17 cellular contexts compared by ENCODE assay signal in the genomic region with DNA sequence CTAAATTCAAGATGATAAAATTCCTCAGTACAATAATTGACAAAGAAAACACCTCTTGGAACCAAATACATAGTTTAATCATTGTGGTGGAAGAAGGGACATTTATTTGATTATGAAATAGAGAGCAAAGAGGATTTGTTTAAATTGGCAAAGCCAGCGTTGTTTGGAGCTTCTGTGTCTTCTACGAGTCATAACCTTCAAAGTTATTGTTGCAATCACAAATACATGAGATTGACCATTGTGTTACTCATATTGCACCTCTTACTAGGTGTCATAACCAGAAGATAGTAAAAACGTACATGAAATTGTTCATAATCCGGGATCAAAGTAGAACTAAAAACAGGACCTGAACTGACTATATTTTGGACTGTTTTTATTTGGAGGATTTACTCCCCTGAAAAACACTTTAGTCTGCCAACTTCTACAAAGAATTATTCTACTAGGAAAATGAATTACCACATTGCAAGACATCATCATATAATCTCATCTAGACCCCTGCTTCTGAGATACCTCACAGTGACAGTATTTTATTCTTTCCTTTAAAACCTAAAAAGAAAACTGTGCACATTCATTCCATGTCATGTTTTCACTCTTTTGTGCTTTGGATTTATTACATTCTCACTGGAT.
A peak's percentile ranks its signal among the peaks of the same experiment; 100 is the strongest.
DNase-seq lines count a peak whose midpoint lies in the region; ATAC-seq and TF ChIP-seq lines count a peak whose summit lies in the region.
"Had no signal": no experiment of that assay in that cellular context is flagged by ENCODE, and none has a peak within 500 bp of the region (broad histone marks: within the 10 kb centered on the region; RNA-seq: fewer than 3 reads in every experiment).

No MANE protein-coding gene starts in this region.

- no peaks in the 10 kb centered on the region for H3K4me1 Mint-ChIP-seq in activated CD8-positive, alpha-beta T cell treated with anti-CD3 and anti-CD28 coated beads for 36 hours (ENCODE audit: low read depth)
- no peaks in the 10 kb centered on the region for H3K4me1 Mint-ChIP-seq in activated CD8-positive, alpha-beta T cell treated with anti-CD3 and anti-CD28 coated beads, Interleukin-2, amount 10 ng/mL, durations not matched to agents 7 days and 5 days (ENCODE audit: low read depth)
- peaks cover 21% of the 10 kb centered on the region for H3K4me1 Mint-ChIP-seq in chondrocyte (ENCODE audit: low read depth)

- no peaks in the 10 kb centered on the region for H3K36me3 Mint-ChIP-seq in activated CD8-positive, alpha-beta T cell treated with anti-CD3 and anti-CD28 coated beads for 36 hours (ENCODE audit: low read depth)
- H3K36me3 Mint-ChIP-seq in activated CD8-positive, alpha-beta T cell treated with anti-CD3 and anti-CD28 coated beads, Interleukin-2, amount 10 ng/mL, durations not matched to agents 7 days and 5 days (ENCODE audit: low read depth), result no peaks in the 10 kb centered on the region
- H3K36me3 Mint-ChIP-seq in chondrocyte (ENCODE audit: low read depth), result no peaks in the 10 kb centered on the region

- DNase-seq in activated CD8-positive, alpha-beta T cell treated with anti-CD3 and anti-CD28 coated beads for 36 hours, result no peak
- no peak for DNase-seq in activated CD8-positive, alpha-beta T cell treated with anti-CD3 and anti-CD28 coated beads, Interleukin-2, amount 10 ng/mL, durations not matched to agents 7 days and 5 days
- DNase-seq in LHCN-M2 (ENCODE audit: low read depth), result peak; percentile 50
- no peak for DNase-seq in chondrocyte (ENCODE audit: low spot score)
- DNase-seq in renal cortical epithelial cell (ENCODE audit: low read depth), result peak; percentile 72
- DNase-seq in dorsolateral prefrontal cortex, result no peak
- no peak for DNase-seq in tibial artery
- DNase-seq in NCI-H524 (lab: John Stamatoyannopoulos, UW), result no peak
- DNase-seq: ACHN; activated CD4-positive, alpha-beta T cell treated with anti-CD3 and anti-CD28 coated beads, Interleukin-2, amount 50 U/mL, for 1 hour; cerebellar nuclear complex; esophagus squamous epithelium; NCI-H1092 treated with DMSO at 0.1 percent for 48 hours; NCI-H510A treated with DMSO at 0.1 percent for 48 hours; upper lobe of left lung had no signal

- no peaks in the 10 kb centered on the region for H3K27me3 Mint-ChIP-seq in activated CD8-positive, alpha-beta T cell treated with anti-CD3 and anti-CD28 coated beads for 36 hours
- H3K27me3 Mint-ChIP-seq in activated CD8-positive, alpha-beta T cell treated with anti-CD3 and anti-CD28 coated beads, Interleukin-2, amount 10 ng/mL, durations not matched to agents 7 days and 5 days (ENCODE audit: low read depth), result peaks cover 8% of the 10 kb centered on the region
- no peaks in the 10 kb centered on the region for H3K27me3 Mint-ChIP-seq in chondrocyte (ENCODE audit: low read depth)
- H3K27me3 Mint-ChIP-seq: activated naive CD8-positive, alpha-beta T cell had no signal

- H3K4me3 Mint-ChIP-seq in activated CD8-positive, alpha-beta T cell treated with anti-CD3 and anti-CD28 coated beads for 36 hours, result no peak overlapping the region
- H3K4me3 Mint-ChIP-seq in activated CD8-positive, alpha-beta T cell treated with anti-CD3 and anti-CD28 coated beads, Interleukin-2, amount 10 ng/mL, durations not matched to agents 7 days and 5 days, result no peak overlapping the region
- no peak overlapping the region for H3K4me3 Mint-ChIP-seq in chondrocyte (ENCODE audit: unreplicated experiment)
- H3K4me3 Mint-ChIP-seq: activated naive CD8-positive, alpha-beta T cell had no signal

- H3K27ac ChIP-seq in dorsolateral prefrontal cortex, result no peak overlapping the region
- H3K27ac ChIP-seq in tibial artery, result no peak overlapping the region
- H3K27ac ChIP-seq: esophagus squamous epithelium, upper lobe of left lung had no signal

- no peaks in the 10 kb centered on the region for H3K9me3 Mint-ChIP-seq in activated CD8-positive, alpha-beta T cell treated with anti-CD3 and anti-CD28 coated beads for 36 hours
- H3K9me3 Mint-ChIP-seq in activated CD8-positive, alpha-beta T cell treated with anti-CD3 and anti-CD28 coated beads, Interleukin-2, amount 10 ng/mL, durations not matched to agents 7 days and 5 days (ENCODE audit: insufficient read depth), result no peaks in the 10 kb centered on the region
- no peaks in the 10 kb centered on the region for H3K9me3 Mint-ChIP-seq in chondrocyte (ENCODE audit: low read depth)

- ATAC-seq in activated CD8-positive, alpha-beta T cell treated with anti-CD3 and anti-CD28 coated beads for 36 hours, result peak; percentile 47
- no peak for ATAC-seq in activated CD8-positive, alpha-beta T cell treated with anti-CD3 and anti-CD28 coated beads, Interleukin-2, amount 10 ng/mL, durations not matched to agents 7 days and 5 days

- H3K36me3 ChIP-seq in tibial artery, result no peaks in the 10 kb centered on the region
- H3K36me3 ChIP-seq: esophagus squamous epithelium, upper lobe of left lung had no signal

- H3K9me3 ChIP-seq in tibial artery, result no peaks in the 10 kb centered on the region
- H3K9me3 ChIP-seq: esophagus squamous epithelium, upper lobe of left lung had no signal

- no peak for TF ChIP-seq CTCF in activated CD8-positive, alpha-beta T cell treated with anti-CD3 and anti-CD28 coated beads for 36 hours (IDR thresholded peaks at IDR 0.05)
- TF ChIP-seq CTCF in chondrocyte (IDR thresholded peaks at IDR 0.05) (no peak), dorsolateral prefrontal cortex (IDR thresholded peaks at IDR 0.05 in 54 of 56, conservative IDR thresholded peaks at IDR 0.05 in 2 of 56; ENCODE audit: low read depth in 1 of 56, partially characterized antibody in 56 of 56) (no peak), tibial artery (IDR thresholded peaks at IDR 0.05) (no peak)

- CTCF ChIA-PET in activated CD8-positive, alpha-beta T cell treated with anti-CD3 and anti-CD28 coated beads for 36 hours (lab: Charles Lee), result no interaction called here
- CTCF ChIA-PET in activated CD8-positive, alpha-beta T cell treated with anti-CD3 and anti-CD28 coated beads, Interleukin-2, amount 10 ng/mL, durations not matched to agents 7 days and 5 days (lab: Charles Lee), result no interaction called here

- H3K4me3 ChIP-seq in dorsolateral prefrontal cortex, result no peak overlapping the region
- H3K4me3 ChIP-seq in tibial artery, result no peak overlapping the region
- H3K4me3 ChIP-seq: esophagus squamous epithelium, upper lobe of left lung had no signal

- H3K27me3 ChIP-seq in dorsolateral prefrontal cortex (no peaks in the 10 kb centered on the region), tibial artery (no peaks in the 10 kb centered on the region)
- H3K27me3 ChIP-seq: esophagus squamous epithelium, upper lobe of left lung had no signal

- no peak overlapping the region for H3K27ac Mint-ChIP-seq in activated CD8-positive, alpha-beta T cell treated with anti-CD3 and anti-CD28 coated beads for 36 hours
- no peak overlapping the region for H3K27ac Mint-ChIP-seq in activated CD8-positive, alpha-beta T cell treated with anti-CD3 and anti-CD28 coated beads, Interleukin-2, amount 10 ng/mL, durations not matched to agents 7 days and 5 days
- peak overlapping the region; percentile 49 for H3K27ac Mint-ChIP-seq in chondrocyte (ENCODE audit: unreplicated experiment)
- H3K27ac Mint-ChIP-seq: activated naive CD8-positive, alpha-beta T cell; progenitor cell of endocrine pancreas had no signal

- POLR2A ChIA-PET in activated CD8-positive, alpha-beta T cell treated with anti-CD3 and anti-CD28 coated beads for 36 hours (lab: Charles Lee), result no interaction called here
- POLR2A ChIA-PET in activated CD8-positive, alpha-beta T cell treated with anti-CD3 and anti-CD28 coated beads, Interleukin-2, amount 10 ng/mL, durations not matched to agents 7 days and 5 days (lab: Charles Lee), result no interaction called here

- intact Hi-C loops in activated CD8-positive, alpha-beta T cell treated with anti-CD3 and anti-CD28 coated beads for 36 hours (cut with micrococcal nuclease), result no loop called here
- intact Hi-C loops in dorsolateral prefrontal cortex (cut with DNase I), result no loop called here
- intact Hi-C loops in tibial artery (cut with DNase I; ENCODE audit: low total_unique reads), result no loop called here

- H3K4me1 ChIP-seq in tibial artery, result no peaks in the 10 kb centered on the region
- H3K4me1 ChIP-seq: esophagus squamous epithelium, upper lobe of left lung had no signal

Comparison
In these comparisons a context has a peak if more than half of its experiments do, and no peak if none do; other contexts are left out.
1. DNase-seq: peak in LHCN-M2 (single experiment) and renal cortical epithelial cell (single experiment); none in activated CD8-positive, alpha-beta T cell treated with anti-CD3 and anti-CD28 coated beads for 36 hours (single experiment), activated CD8-positive, alpha-beta T cell treated with anti-CD3 and anti-CD28 coated beads, Interleukin-2, amount 10 ng/mL, durations not matched to agents 7 days and 5 days (single experiment), chondrocyte (single experiment), dorsolateral prefrontal cortex (0 of 10), tibial artery (0 of 2) and NCI-H524 (0 of 2).